ENCODE assay signal across 8 cellular contexts in genomic region chr1:225508538-225509375, GRCh38.
A peak's percentile ranks its signal among the peaks of the same experiment; 100 is the strongest.
DNase-seq lines count a peak whose midpoint lies in the region; ATAC-seq and TF ChIP-seq lines count a peak whose summit lies in the region.

No MANE protein-coding gene starts in this region.

- WGBS in H9 (ENCODE audit: extremely low coverage, insufficient read length, low lambda C conversion rate) = no CpG with 5 or more reads among the region's 12 CpGs

- H2BK12ac ChIP-seq in H9 (ENCODE audit: insufficient read length, low read depth, low read length) = no peak overlapping the region

- no peaks in the 10 kb centered on the region for H3K79me2 ChIP-seq in H9 (ENCODE audit: insufficient read depth, low read length)

- H3K27ac ChIP-seq in H9 (ENCODE audit: insufficient read length, low read depth, low read length) = peak overlapping the region; percentile 68

- no peak overlapping the region for H2AFZ ChIP-seq in H9 (ENCODE audit: low read length)

- H4K91ac ChIP-seq in H9 (ENCODE audit: insufficient read length, low read depth, low read length) = no peak overlapping the region

- no peak overlapping the region for H3K4me2 ChIP-seq in H9 (ENCODE audit: insufficient read depth, insufficient read length, low read length)

- no peak overlapping the region for H4K8ac ChIP-seq in H9 (replicated peaks; ENCODE audit: insufficient read length, low read depth, low read length)

- H3K9me3 ChIP-seq in H9 (ENCODE audit: control insufficient read depth, low read depth, low read length) = no peaks in the 10 kb centered on the region

- no peak overlapping the region for H3K9ac ChIP-seq in H9 (ENCODE audit: extremely low read depth, insufficient read length, low read length)

- no peaks in the 10 kb centered on the region for H4K20me1 ChIP-seq in H9 (ENCODE audit: control insufficient read depth, insufficient read depth, insufficient read length)

- no peak overlapping the region for H3K18ac ChIP-seq in H9 (ENCODE audit: insufficient read length, low read depth, low read length)

- H3K27me3 ChIP-seq in H9 (ENCODE audit: insufficient read depth, low read length) = no peaks in the 10 kb centered on the region

- H3K79me1 ChIP-seq in H9 (ENCODE audit: insufficient read depth, low read depth, low read length, poor library complexity, severe bottlenecking) = no peaks in the 10 kb centered on the region

- H2BK120ac ChIP-seq in H9 (ENCODE audit: low read depth, low read length, poor library complexity, severe bottlenecking) = no peak overlapping the region

- no peak overlapping the region for H2AK5ac ChIP-seq in H9 (ENCODE audit: insufficient read length, low read length)

- H3K4me3 Mint-ChIP-seq in H9 (no peak overlapping the region; a peak in 1 of 5 replicates), endothelial cell (ENCODE audit: unreplicated experiment) (no peak overlapping the region)

- H3K27me3 Mint-ChIP-seq in H9 (ENCODE audit: low read depth) = no peaks in the 10 kb centered on the region
- H3K27me3 Mint-ChIP-seq in endothelial cell (ENCODE audit: unreplicated experiment) = no peaks in the 10 kb centered on the region

- H2BK5ac ChIP-seq in H9 (ENCODE audit: insufficient read length, low read length) = no peak overlapping the region

- no peak overlapping the region for H3K56ac ChIP-seq in H9 (ENCODE audit: insufficient read length, low read depth, low read length)

- no peak for ATAC-seq in GM18519 (IDR thresholded peaks at IDR 0.05; ENCODE audit: low FRiP score, unreplicated experiment)
- no peak for ATAC-seq in GM18909 (IDR thresholded peaks at IDR 0.05; ENCODE audit: poor library complexity, unreplicated experiment)

- H3K4me1 ChIP-seq in H9 (ENCODE audit: insufficient read depth, low read length) = peaks cover 6% of the 10 kb centered on the region; the same call in 1 of the 2 replicates

- H3K9me3 Mint-ChIP-seq in H9 = no peaks in the 10 kb centered on the region
- no peaks in the 10 kb centered on the region for H3K9me3 Mint-ChIP-seq in endothelial cell (ENCODE audit: unreplicated experiment)

- H3K23me2 ChIP-seq in H9 (ENCODE audit: insufficient read length, low read depth, low read length, poor library complexity, severe bottlenecking) = no peaks in the 10 kb centered on the region

- H3K27ac Mint-ChIP-seq in H9 = peak overlapping the region; percentile 64 to 98 (median 94); a peak in 6 of 7 replicates
- H3K27ac Mint-ChIP-seq in endothelial cell (ENCODE audit: unreplicated experiment) = peak overlapping the region; percentile 72

- no peak overlapping the region for H2BK20ac ChIP-seq in H9 (ENCODE audit: low read depth, low read length, poor library complexity, severe bottlenecking)

- peaks cover 34 to 35% of the 10 kb centered on the region in 2 experiments for H3K4me1 Mint-ChIP-seq in H9
- peaks cover 7% of the 10 kb centered on the region for H3K4me1 Mint-ChIP-seq in endothelial cell (ENCODE audit: unreplicated experiment)

- no peak overlapping the region for H4K5ac ChIP-seq in H9 (ENCODE audit: insufficient read length, low read depth, low read length)

- no peak overlapping the region for H3K23ac ChIP-seq in H9 (ENCODE audit: insufficient read length, low read depth, low read length)

- H3K14ac ChIP-seq in H9 (ENCODE audit: insufficient read depth, low read length) = no peak overlapping the region

- no peak overlapping the region for H3K4ac ChIP-seq in H9 (ENCODE audit: low read depth, low read length)

- H3T11ph ChIP-seq in H9 (ENCODE audit: low read length) = no peak overlapping the region

- no peak for TF ChIP-seq CTCF in H9 (conservative IDR thresholded peaks at IDR 0.05)
- TF ChIP-seq CTCF in endothelial cell (IDR thresholded peaks at IDR 0.05; ENCODE audit: unreplicated experiment) = no peak

- DNase-seq in H9 (no peak), NCI-H748 (lab: John Stamatoyannopoulos, UW; ENCODE audit: unreplicated experiment) (peak; percentile 58), endothelial cell (ENCODE audit: low spot score) (no peak), midbrain (lab: John Stamatoyannopoulos, UW) (peak; percentile 82), occipital lobe (lab: John Stamatoyannopoulos, UW) (no peak), NCI-H1105 treated with DMSO at 0.1 percent for 48 hours (lab: John Stamatoyannopoulos, UW) (no peak)

- no peak overlapping the region for H2BK15ac ChIP-seq in H9 (ENCODE audit: low read depth, low read length)

- H3K36me3 Mint-ChIP-seq in H9 (ENCODE audit: insufficient read depth in 1 of 3, low read depth in 3 of 3) (peaks cover 28 to 66% (median 55%) of the 10 kb centered on the region in 3 experiments), endothelial cell (ENCODE audit: low read depth, unreplicated experiment) (no peaks in the 10 kb centered on the region)

Comparison
In these comparisons a context has a peak if more than half of its experiments do, and no peak if none do; other contexts are left out.
1. DNase-seq: peak in NCI-H748 (single experiment) and midbrain (single experiment); none in H9 (single experiment), endothelial cell (single experiment), occipital lobe (single experiment) and NCI-H1105 treated with DMSO at 0.1 percent for 48 hours (single experiment).